Comparison of ENCODE assay signal across 21 cellular contexts in the genomic region with DNA sequence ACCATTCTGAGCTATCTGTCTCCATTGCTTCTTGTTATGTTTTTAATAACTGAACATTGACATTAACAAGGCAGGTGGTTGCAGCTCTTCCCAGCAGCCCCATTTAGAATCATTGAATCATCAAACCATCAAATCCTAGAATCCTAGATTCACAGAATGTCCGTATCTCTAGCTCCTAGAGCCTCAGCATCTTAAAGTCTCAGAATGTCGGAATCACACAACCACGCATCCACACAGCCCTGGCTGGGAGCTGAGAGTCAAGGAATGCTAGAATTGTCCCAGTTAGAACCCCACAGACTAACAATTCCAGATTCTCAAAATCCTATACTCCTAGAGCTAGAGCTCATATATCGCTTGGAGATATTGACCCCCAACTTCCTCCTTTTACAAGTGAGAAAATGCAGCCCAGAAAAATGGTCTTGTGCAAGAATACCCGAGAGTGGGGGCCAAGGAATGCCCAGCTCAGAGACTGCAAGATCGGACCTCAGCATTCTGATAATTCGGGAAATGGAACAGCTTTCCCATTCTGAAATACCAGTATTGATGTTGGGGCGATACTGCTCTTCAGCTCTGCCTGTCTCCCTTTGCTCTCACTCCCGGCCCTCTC. TPM values are rescaled to one million over a fixed set of nuclear protein-coding genes. Genes with fewer than 3 reads are reported as not detected.
DNase-seq lines count a peak whose midpoint lies in the region; ATAC-seq and TF ChIP-seq lines count a peak whose summit lies in the region.
"Had no signal": no experiment of that assay in that cellular context is flagged by ENCODE, and none has a peak within 500 bp of the region (broad histone marks: within the 10 kb centered on the region; RNA-seq: fewer than 3 reads in every experiment).

No MANE protein-coding gene starts in this region.

- TF ChIP-seq CTCF in heart right ventricle (IDR thresholded peaks at IDR 0.05) = no peak
- TF ChIP-seq CTCF in spleen (IDR thresholded peaks at IDR 0.05 in 8 of 11, conservative IDR thresholded peaks at IDR 0.05 in 3 of 11) = no peak
- no peak for TF ChIP-seq CTCF in foreskin keratinocyte (conservative IDR thresholded peaks at IDR 0.05)

- in situ Hi-C loops in HAP-1 (cut with MboI; ENCODE audit: low sequenced_read_pairs) = no loop called here

- 75 to 77% methylated on average over 9 of the region's 9 CpGs for WGBS in heart right ventricle, 2 donors
- WGBS in spleen, 5 donors = 56 to 78% (median 64%) methylated on average over 9 of the region's 9 CpGs

- intact Hi-C loops in heart right ventricle (cut with DNase I) (no loop called here), Right ventricle myocardium superior (cut with DNase I) (no loop called here), spleen (cut with DNase I; ENCODE audit: low total_unique reads) (no loop called here)

- H3K36me3 ChIP-seq in heart right ventricle = no peaks in the 10 kb centered on the region
- no peaks in the 10 kb centered on the region for H3K36me3 ChIP-seq in NT2/D1 (ENCODE audit: insufficient read depth, insufficient read length, low read length)
- H3K36me3 ChIP-seq in spleen = peaks cover 0 to 2% (median 0%) of the 10 kb centered on the region in 6 donors
- H3K36me3 ChIP-seq in HAP-1 (replicated peaks) = no peaks in the 10 kb centered on the region
- H3K36me3 ChIP-seq: upper lobe of left lung had no signal

- no peak for ATAC-seq in heart right ventricle
- ATAC-seq in Right ventricle myocardium superior (ENCODE audit: poor library complexity) = no peak
- no peak for ATAC-seq in foreskin keratinocyte
- ATAC-seq: activated naive CD4-positive, alpha-beta T cell treated with anti-CD3 and anti-CD28 coated beads, Interleukin-2, amount 50 U/mL, for 72 hours; activated T-helper 17 cell treated with anti-CD3 and anti-CD28 coated beads, Interleukin-2, amount 50 U/mL, for 72 hours; esophagus mucosa; T-cell had no signal

- peak overlapping the region in 8 of 10 donors; percentile 61 to 90 (median 82) for H3K27ac ChIP-seq in heart right ventricle
- peak overlapping the region; percentile 58 for H3K27ac ChIP-seq in caudate nucleus (ENCODE audit: low read depth, low read length)
- H3K27ac ChIP-seq in spleen = peak overlapping the region in 7 of 8 donors; percentile 69 to 87 (median 83)
- H3K27ac ChIP-seq in foreskin keratinocyte = no peak overlapping the region
- H3K27ac ChIP-seq: GM23248, upper lobe of left lung, VCaP had no signal

- no peak for TF ChIP-seq POLR2A in spleen (IDR thresholded peaks at IDR 0.05)

- H3K9ac ChIP-seq in NT2/D1 (ENCODE audit: insufficient read length, low read depth) = peak overlapping the region; percentile 10
- H3K9ac ChIP-seq: GM23248 had no signal

- no peak for DNase-seq in heart right ventricle
- DNase-seq in Right ventricle myocardium superior = no peak
- DNase-seq in NT2/D1 (ENCODE audit: low read depth, low spot score) = no peak
- DNase-seq in caudate nucleus (lab: John Stamatoyannopoulos, UW) = peak in 13 of 61 donors; percentile 21 to 73 (median 43)
- DNase-seq in spleen = no peak
- DNase-seq in HAP-1 (ENCODE audit: low spot score in 2 of 2) = no peak
- no peak for DNase-seq in inferior parietal cortex (ENCODE audit: extremely low spot score)
- DNase-seq in foreskin keratinocyte = no peak
- DNase-seq: activated CD8-positive, alpha-beta memory T cell treated with anti-CD3 and anti-CD28 coated beads, Interleukin-2, amount 50 U/mL, for 4 hours; cerebellar nuclear complex; effector CD8-positive, alpha-beta T cell; GM23248; kidney glomerular epithelial cell; naive B cell; NCI-H510A; T-cell; upper lobe of left lung had no signal

- H3K4me1 ChIP-seq in heart right ventricle = peaks cover 25 to 97% (median 77%) of the 10 kb centered on the region in 9 donors
- peaks cover 42% of the 10 kb centered on the region for H3K4me1 ChIP-seq in NT2/D1 (ENCODE audit: insufficient read depth, insufficient read length)
- peaks cover 12 to 90% (median 61%) of the 10 kb centered on the region in 6 donors for H3K4me1 ChIP-seq in spleen
- no peaks in the 10 kb centered on the region for H3K4me1 ChIP-seq in HAP-1
- no peaks in the 10 kb centered on the region for H3K4me1 ChIP-seq in foreskin keratinocyte

- H3K27me3 ChIP-seq in heart right ventricle = peaks cover 0 to 26% (median 0%) of the 10 kb centered on the region in 7 donors
- H3K27me3 ChIP-seq in NT2/D1 (ENCODE audit: insufficient read depth, insufficient read length) = peaks cover 10% of the 10 kb centered on the region
- H3K27me3 ChIP-seq in spleen (replicated peaks in 1 of 7) = peaks cover 0 to 20% (median 0%) of the 10 kb centered on the region in 7 donors
- peaks cover 15% of the 10 kb centered on the region; the same call in 1 of the 2 replicates for H3K27me3 ChIP-seq in HAP-1 (ENCODE audit: low read depth)
- H3K27me3 ChIP-seq in foreskin keratinocyte = peaks cover 60% of the 10 kb centered on the region

- H3K4me3 ChIP-seq in heart right ventricle = peak overlapping the region in 1 of 10 donors; percentile 13
- H3K4me3 ChIP-seq in NT2/D1 (ENCODE audit: insufficient read length, low read depth) = no peak overlapping the region
- peak overlapping the region in 2 of 8 donors; percentile 4 to 79 for H3K4me3 ChIP-seq in spleen
- H3K4me3 ChIP-seq in HAP-1 = no peak overlapping the region
- H3K4me3 ChIP-seq: GM23248, upper lobe of left lung had no signal

- H3K9me3 ChIP-seq in heart right ventricle (no peaks in the 10 kb centered on the region), NT2/D1 (ENCODE audit: insufficient read depth, low read length) (no peaks in the 10 kb centered on the region), spleen (no peaks in the 10 kb centered on the region), HAP-1 (no peaks in the 10 kb centered on the region)
- H3K9me3 ChIP-seq: upper lobe of left lung had no signal

RNA-seq across cellular contexts. Expression of gene PDE2A, which starts 38.8 kb away (rescaled TPM):
- total RNA-seq in heart right ventricle (10 to 100 TPM; 10.4 to 44.4 (median 30.2) TPM), Right ventricle myocardium superior (38.5 TPM), spleen (100 to 1,000 TPM; 244 to 584 (median 346) TPM), foreskin keratinocyte (1.4 and 1.8 TPM in 2 replicates)
- polyA plus RNA-seq in heart right ventricle (10 to 100 TPM; 28.4 to 47.6 TPM), spleen (100 to 1,000 TPM in 1 of 3 donors, 10 to 100 TPM in 2; 58.2 to 158 (median 72.8) TPM), foreskin keratinocyte (1.2 and 1.4 TPM in 2 replicates)
